Comparison of ENCODE assay signal across 9 cellular contexts in the genomic region with DNA sequence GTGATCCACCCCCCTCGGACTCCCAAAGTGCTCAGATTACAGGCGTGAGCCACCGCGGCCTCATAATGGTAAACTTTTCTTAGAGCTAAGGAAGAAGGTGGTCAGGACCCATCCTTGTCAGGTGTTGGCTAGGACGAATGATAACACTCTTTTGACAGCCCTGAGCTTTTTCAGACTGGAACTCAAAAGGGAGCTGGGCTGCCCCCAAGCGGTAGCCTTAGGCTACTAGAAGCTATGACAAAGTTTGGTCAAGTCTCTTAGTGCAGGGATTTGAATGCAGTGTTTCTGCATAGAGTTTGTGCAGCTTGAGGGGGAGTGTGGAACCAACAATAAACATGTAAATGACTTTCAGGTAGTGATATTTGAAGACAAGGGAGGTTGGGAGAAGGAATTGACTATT. TPM values are rescaled to one million over a fixed set of nuclear protein-coding genes. Genes with fewer than 3 reads are reported as not detected.
DNase-seq lines count a peak whose midpoint lies in the region; ATAC-seq, FAIRE-seq and TF ChIP-seq lines count a peak whose summit lies in the region.
"Had no signal": no experiment of that assay in that cellular context is flagged by ENCODE, and none has a peak within 500 bp of the region (broad histone marks: within the 10 kb centered on the region; RNA-seq: fewer than 3 reads in every experiment).

No MANE protein-coding gene starts in this region.

- H3K36me3 ChIP-seq in SJCRH30: no peaks in the 10 kb centered on the region
- H3K36me3 ChIP-seq in HepG2 (replicated peaks in 1 of 2; ENCODE audit: control insufficient read depth in 1 of 2, insufficient read depth in 2 of 2, low read length in 2 of 2): no peaks in the 10 kb centered on the region
- H3K36me3 ChIP-seq: neutrophil had no signal

- no peaks in the 10 kb centered on the region for H3K79me2 ChIP-seq in HepG2 (ENCODE audit: insufficient read depth, low read length)

- in situ Hi-C loops in astrocyte of the spinal cord (cut with HindIII; ENCODE audit: low sequenced_read_pairs): no loop called here
- in situ Hi-C loops in HepG2 (cut with HindIII; ENCODE audit: extremely low pct_ligation_motif_present, low pct_unique_long_range_greater_than_20kb): loop anchor here (10.0 kb wide), 1 partner anchor 131 kb away; no protein-coding TSS in a partner anchor

- POLR2A ChIA-PET in HepG2 (lab: Yijun Ruan, JAX): no interaction called here

- H3K4me2 ChIP-seq in HepG2 (ENCODE audit: low read depth, low read length): no peak overlapping the region

- no peaks in the 10 kb centered on the region for H4K20me1 ChIP-seq in HepG2 (ENCODE audit: insufficient read depth, low read length)

- peak; percentile 51 for TF ChIP-seq CTCF in D721Med (IDR thresholded peaks at IDR 0.05; ENCODE audit: insufficient read depth, missing control alignments)
- peak; percentile 78 for TF ChIP-seq CTCF in astrocyte of the spinal cord (IDR thresholded peaks at IDR 0.05; ENCODE audit: low read depth, low read length)
- peak; percentile 67 for TF ChIP-seq CTCF in HepG2 (CRISPR knock-in tag; IDR thresholded peaks at IDR 0.05)
- TF ChIP-seq CTCF in omental fat pad (IDR thresholded peaks at IDR 0.05): no peak

- H3K27me3 ChIP-seq in SJCRH30 (no peaks in the 10 kb centered on the region), HepG2 (ENCODE audit: control insufficient read depth in 1 of 2, insufficient read depth in 2 of 2, low read length in 2 of 2) (no peaks in the 10 kb centered on the region)
- H3K27me3 ChIP-seq: neutrophil had no signal

- no peak for FAIRE-seq in D721Med (lab: Jason Lieb, UNC)
- FAIRE-seq in HepG2 (lab: Jason Lieb, UNC): peak; percentile 39

- ATAC-seq in HG03342 (IDR thresholded peaks at IDR 0.05; ENCODE audit: unreplicated experiment) (peak; percentile 59), HepG2 (peak; percentile 68), omental fat pad (ENCODE audit: low FRiP score) (no peak), GM19467 (IDR thresholded peaks at IDR 0.05; ENCODE audit: unreplicated experiment) (no peak)

- H3K27ac ChIP-seq in SJCRH30: no peak overlapping the region
- no peak overlapping the region for H3K27ac ChIP-seq in HepG2 (ENCODE audit: extremely low read length, insufficient read depth, low read length)
- H3K27ac ChIP-seq: neutrophil had no signal

- no peak for TF ChIP-seq RAD21 in HepG2 (CRISPR knock-in tag; IDR thresholded peaks at IDR 0.05)

- no peak for TF ChIP-seq POLR2A in HepG2 (IDR thresholded peaks at IDR 0.05; ENCODE audit: insufficient read depth in 1 of 2, low read depth in 2 of 2, low read length in 2 of 2)

- no peak overlapping the region for H3K9ac ChIP-seq in HepG2 (ENCODE audit: insufficient read depth, low read depth, low read length)

- no TSS peak for BruUV-seq in HepG2 (replicated peaks; lab: Mats Ljungman, UMichigan)

- H3K9me3 ChIP-seq in SJCRH30 (replicated peaks): no peaks in the 10 kb centered on the region
- no peaks in the 10 kb centered on the region for H3K9me3 ChIP-seq in HepG2 (ENCODE audit: low read length)
- H3K9me3 ChIP-seq: neutrophil had no signal

- H3K4me1 ChIP-seq in SJCRH30: no peaks in the 10 kb centered on the region
- H3K4me1 ChIP-seq in HepG2 (ENCODE audit: insufficient read depth, low read length): no peaks in the 10 kb centered on the region

- no peak for TF ChIP-seq EP300 in HepG2 (IDR thresholded peaks at IDR 0.05; ENCODE audit: low read depth in 2 of 2, low read length in 2 of 2)
- no peak for TF ChIP-seq EP300 in HepG2 (CRISPR knock-in tag; IDR thresholded peaks at IDR 0.05; ENCODE audit: borderline replicate concordance)

- CTCF ChIA-PET in HepG2 (lab: Yijun Ruan, JAX; ENCODE audit: low intra/inter-chr PET ratio, low total read pairs): interaction anchor here (1.1 to 2.6 kb wide), 2 partner anchors 128 to 133 kb away, joined by 9 to 10 read pairs; no protein-coding TSS in a partner anchor

- H3K4me3 ChIP-seq in SJCRH30: no peak overlapping the region
- H3K4me3 ChIP-seq in astrocyte of the spinal cord (ENCODE audit: low read depth, low read length): no peak overlapping the region
- H3K4me3 ChIP-seq in HepG2 (replicated peaks in 1 of 3; ENCODE audit: insufficient read depth in 1 of 3, low read depth in 2 of 3, low read length in 3 of 3): no peak overlapping the region

- DNase-seq in D721Med (ENCODE audit: insufficient read length, low spot score) (no peak), SJCRH30 (peak; percentile 10 to 36), astrocyte of the spinal cord (ENCODE audit: low read depth, low spot score) (peak; percentile 35), HepG2 (ENCODE audit: low spot score) (peak; percentile 19), omental fat pad (ENCODE audit: low spot score) (no peak), putamen (ENCODE audit: low spot score) (no peak)

- intact Hi-C loops in HepG2 (cut with micrococcal nuclease; ENCODE audit: unreplicated experiment): no loop called here

- H2AFZ ChIP-seq in HepG2 (ENCODE audit: low read length): no peak overlapping the region

- WGBS in HepG2 (ENCODE audit: low lambda C conversion rate): 35% methylated on average over 6 of the region's 6 CpGs

RNA-seq across cellular contexts. Expression of a gene that starts 11.8 kb away (rescaled TPM):
- total RNA-seq in SJCRH30 (2014; rRNA removed; shearing (Covaris generic)): 95.4 and 116 TPM in 2 replicates
- total RNA-seq in HepG2 (2016; rRNA removed; fragmentation: Illumina TruSeq; extraction: Trizol) (84.7 and 98.9 TPM in 2 replicates), omental fat pad (10 to 100 TPM; 69.7 to 92.0 (median 80.7) TPM)
- 37.0 and 38.1 TPM in 2 replicates for total RNA-seq in HepG2 (2016; cell fraction: cytosol; rRNA removed; fragmentation: Illumina TruSeq; extraction: Trizol; ENCODE audit: low read depth)
- total RNA-seq in HepG2 (2016; cell fraction: insoluble cytoplasmic fraction; rRNA removed; fragmentation: Illumina TruSeq; extraction: Trizol): 87.2 and 108 TPM in 2 replicates
- total RNA-seq in HepG2 (2016; cell fraction: membrane; rRNA removed; fragmentation: Illumina TruSeq; extraction: Trizol): 33.9 and 35.8 TPM in 2 replicates
- total RNA-seq in HepG2 (2016; cell fraction: nucleus; rRNA removed; fragmentation: Illumina TruSeq; extraction: Trizol): 29.1 and 33.1 TPM in 2 replicates
- 68.7 and 69.0 TPM in 2 replicates for polyA plus RNA-seq in HepG2 (2011; rRNA removed)
- 86.2 and 110 TPM in 2 replicates for polyA plus RNA-seq in HepG2 (2011; cell fraction: cytosol; rRNA removed)
- 28.3 and 32.1 TPM in 2 replicates for polyA plus RNA-seq in HepG2 (2011; cell fraction: nucleus; rRNA removed)
- polyA plus RNA-seq in HepG2 (2012): 37.7 and 38.3 TPM in 2 replicates
- polyA plus RNA-seq in HepG2 (2016; cell fraction: cytosol; fragmentation: Illumina TruSeq; extraction: Trizol; ENCODE audit: low read depth): 43.3 and 45.2 TPM in 2 replicates
- polyA plus RNA-seq in HepG2 (2016; cell fraction: insoluble cytoplasmic fraction; fragmentation: Illumina TruSeq; extraction: Trizol; ENCODE audit: low read depth): 112 and 123 TPM in 2 replicates
- polyA plus RNA-seq in HepG2 (2016; cell fraction: membrane; fragmentation: Illumina TruSeq; extraction: Trizol; ENCODE audit: low read depth): 32.5 and 35.0 TPM in 2 replicates
- polyA plus RNA-seq in HepG2 (2016; cell fraction: nucleus; fragmentation: Illumina TruSeq; extraction: Trizol; ENCODE audit: insufficient read depth, low read depth): 60.5 and 61.8 TPM in 2 replicates
- polyA minus RNA-seq in HepG2 (2011; rRNA and poly(A)+ RNA removed; ENCODE audit: low replicate concordance): 74.5 and 465 TPM in 2 replicates
- polyA minus RNA-seq in HepG2 (2011; cell fraction: cytosol; rRNA and poly(A)+ RNA removed): 20.7 and 21.4 TPM in 2 replicates
- polyA minus RNA-seq in HepG2 (2011; cell fraction: nucleus; rRNA and poly(A)+ RNA removed): 8.0 and 9.1 TPM in 2 replicates

RNA-seq across cellular contexts. Expression of a gene that starts 23.3 kb away (rescaled TPM):
- total RNA-seq in SJCRH30 (2014; rRNA removed; shearing (Covaris generic)): 0.32 and 0.33 TPM in 2 replicates
- 0.29 and 0.55 TPM in 2 replicates for total RNA-seq in HepG2 (2016; rRNA removed; fragmentation: Illumina TruSeq; extraction: Trizol)
- 0.26 and 0.40 TPM in 2 replicates for total RNA-seq in HepG2 (2016; cell fraction: cytosol; rRNA removed; fragmentation: Illumina TruSeq; extraction: Trizol; ENCODE audit: low read depth)
- total RNA-seq in HepG2 (2016; cell fraction: insoluble cytoplasmic fraction; rRNA removed; fragmentation: Illumina TruSeq; extraction: Trizol): 0.45 and 0.52 TPM in 2 replicates
- total RNA-seq in HepG2 (2016; cell fraction: membrane; rRNA removed; fragmentation: Illumina TruSeq; extraction: Trizol): 0.49 and 0.69 TPM in 2 replicates
- total RNA-seq in HepG2 (2016; cell fraction: nucleus; rRNA removed; fragmentation: Illumina TruSeq; extraction: Trizol): 0.99 TPM in 1 of 2 replicates, not detected in the other
- polyA plus RNA-seq in HepG2 (2011; rRNA removed): 0.04 TPM in 1 of 2 replicates, not detected in the other
- polyA plus RNA-seq in HepG2 (2011; cell fraction: cytosol; rRNA removed): 0.04 TPM in 1 of 2 replicates, not detected in the other
- polyA plus RNA-seq in HepG2 (2011; cell fraction: nucleus; rRNA removed): 0.35 and 0.39 TPM in 2 replicates
- polyA plus RNA-seq in HepG2 (2012): 0.20 and 0.32 TPM in 2 replicates
- polyA plus RNA-seq in HepG2 (2016; cell fraction: cytosol; fragmentation: Illumina TruSeq; extraction: Trizol; ENCODE audit: low read depth): 0.57 and 0.59 TPM in 2 replicates
- 0.44 and 0.89 TPM in 2 replicates for polyA plus RNA-seq in HepG2 (2016; cell fraction: insoluble cytoplasmic fraction; fragmentation: Illumina TruSeq; extraction: Trizol; ENCODE audit: low read depth)
- polyA plus RNA-seq in HepG2 (2016; cell fraction: membrane; fragmentation: Illumina TruSeq; extraction: Trizol; ENCODE audit: low read depth): 0.45 and 0.62 TPM in 2 replicates
- 1.0 and 1.3 TPM in 2 replicates for polyA plus RNA-seq in HepG2 (2016; cell fraction: nucleus; fragmentation: Illumina TruSeq; extraction: Trizol; ENCODE audit: insufficient read depth, low read depth)
- polyA minus RNA-seq in HepG2 (2011; rRNA and poly(A)+ RNA removed; ENCODE audit: low replicate concordance): 0.51 TPM in 1 of 2 replicates, not detected in the other
- polyA minus RNA-seq in HepG2 (2011; cell fraction: cytosol; rRNA and poly(A)+ RNA removed): not detected in 2 replicates
- 0.25 TPM in 1 of 2 replicates, not detected in the other for polyA minus RNA-seq in HepG2 (2011; cell fraction: nucleus; rRNA and poly(A)+ RNA removed)
- total RNA-seq in omental fat pad: 1 to 10 TPM in 1 of 4 donors, under 1 TPM in 2, not detected in 1; 0.38 to 1.9 (median 0.74) TPM

RNA-seq across cellular contexts. Expression of a gene that starts 23.5 kb away (rescaled TPM):
- 58.6 and 58.8 TPM in 2 replicates for total RNA-seq in SJCRH30 (2014; rRNA removed; shearing (Covaris generic))
- 46.6 and 73.4 TPM in 2 replicates for total RNA-seq in HepG2 (2016; rRNA removed; fragmentation: Illumina TruSeq; extraction: Trizol)
- total RNA-seq in HepG2 (2016; cell fraction: cytosol; rRNA removed; fragmentation: Illumina TruSeq; extraction: Trizol; ENCODE audit: low read depth): 3.3 and 3.9 TPM in 2 replicates
- total RNA-seq in HepG2 (2016; cell fraction: insoluble cytoplasmic fraction; rRNA removed; fragmentation: Illumina TruSeq; extraction: Trizol): 45.9 and 65.7 TPM in 2 replicates
- total RNA-seq in HepG2 (2016; cell fraction: membrane; rRNA removed; fragmentation: Illumina TruSeq; extraction: Trizol): 6.9 and 8.5 TPM in 2 replicates
- 38.2 and 39.4 TPM in 2 replicates for total RNA-seq in HepG2 (2016; cell fraction: nucleus; rRNA removed; fragmentation: Illumina TruSeq; extraction: Trizol)
- 9.2 and 9.4 TPM in 2 replicates for polyA plus RNA-seq in HepG2 (2011; rRNA removed)
- 10.7 and 12.6 TPM in 2 replicates for polyA plus RNA-seq in HepG2 (2011; cell fraction: cytosol; rRNA removed)
- polyA plus RNA-seq in HepG2 (2011; cell fraction: nucleus; rRNA removed): 18.5 and 19.0 TPM in 2 replicates
- polyA plus RNA-seq in HepG2 (2012): 23.8 and 26.7 TPM in 2 replicates
- 0.83 and 1.0 TPM in 2 replicates for polyA plus RNA-seq in HepG2 (2016; cell fraction: cytosol; fragmentation: Illumina TruSeq; extraction: Trizol; ENCODE audit: low read depth)
- 34.9 and 53.3 TPM in 2 replicates for polyA plus RNA-seq in HepG2 (2016; cell fraction: insoluble cytoplasmic fraction; fragmentation: Illumina TruSeq; extraction: Trizol; ENCODE audit: low read depth)
- 2.6 and 3.4 TPM in 2 replicates for polyA plus RNA-seq in HepG2 (2016; cell fraction: membrane; fragmentation: Illumina TruSeq; extraction: Trizol; ENCODE audit: low read depth)
- polyA plus RNA-seq in HepG2 (2016; cell fraction: nucleus; fragmentation: Illumina TruSeq; extraction: Trizol; ENCODE audit: insufficient read depth, low read depth): 42.0 TPM in 2 replicates
- 17.8 and 135 TPM in 2 replicates for polyA minus RNA-seq in HepG2 (2011; rRNA and poly(A)+ RNA removed; ENCODE audit: low replicate concordance)
- polyA minus RNA-seq in HepG2 (2011; cell fraction: cytosol; rRNA and poly(A)+ RNA removed): 20.4 and 24.1 TPM in 2 replicates
- 20.1 and 23.1 TPM in 2 replicates for polyA minus RNA-seq in HepG2 (2011; cell fraction: nucleus; rRNA and poly(A)+ RNA removed)
- 10 to 100 TPM; 29.1 to 38.1 (median 29.7) TPM for total RNA-seq in omental fat pad

Comparison
In these comparisons a context has a peak if more than half of its experiments do, and no peak if none do; other contexts are left out.
1. DNase-seq: peak in SJCRH30 (2 of 2), astrocyte of the spinal cord (single experiment) and HepG2 (single experiment); none in D721Med (single experiment), omental fat pad (single experiment) and putamen (single experiment).
2. CTCF ChIP-seq: peak in D721Med (single experiment), astrocyte of the spinal cord (single experiment) and HepG2 (single experiment); none in omental fat pad (0 of 3).
3. ATAC-seq: peak in HG03342 (single experiment) and HepG2 (single experiment); none in omental fat pad (single experiment) and GM19467 (single experiment).